1 cellular context compared by ENCODE assay signal in the genomic region with DNA sequence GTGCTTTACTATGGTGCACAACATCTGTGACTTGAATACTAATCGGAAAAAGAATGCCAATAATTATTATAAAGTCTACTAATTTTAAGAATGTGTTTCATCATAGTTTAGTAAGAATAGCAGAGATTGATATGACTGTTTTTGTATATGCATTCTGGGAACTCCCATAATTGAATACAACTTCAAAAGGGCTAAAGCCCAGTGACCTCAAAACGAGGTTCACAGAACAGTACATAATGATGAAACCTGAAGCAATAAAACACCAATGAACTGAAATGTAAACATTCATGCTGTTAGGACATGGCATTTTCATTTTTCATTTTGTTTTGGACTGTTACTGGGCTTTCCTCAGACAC.
TF ChIP-seq lines count a peak whose summit lies in the region.

No MANE protein-coding gene starts in this region.

TF ChIP-seq in K562, 482 proteins besides CTCF, POLR2A, EP300 and RAD21 (continued from another document and continues in another):
- TF ChIP-seq E2F6 (IDR thresholded peaks at IDR 0.05; ENCODE audit: borderline replicate concordance in 1 of 2, extremely low read depth in 1 of 2, insufficient read depth in 1 of 2, insufficient read length in 1 of 2, low read depth in 1 of 2, low read length in 1 of 2, poor library complexity in 1 of 2, severe bottlenecking in 1 of 2) (no peak), SAP30 (IDR thresholded peaks at IDR 0.05; ENCODE audit: borderline replicate concordance, insufficient read depth, low read depth, low read length, poor library complexity, severe bottlenecking) (no peak), CREBBP (IDR thresholded peaks at IDR 0.05; ENCODE audit: low read depth, low read length) (no peak), MBD1 (CRISPR knock-in tag; IDR thresholded peaks at IDR 0.05) (no peak), FOXA3 (CRISPR knock-in tag; conservative IDR thresholded peaks at IDR 0.05 in 1 of 2, IDR thresholded peaks at IDR 0.05 in 1 of 2) (peak in 1 of 2 experiments; percentile 51; a peak in 1 of 4 replicates), ZNF324 (CRISPR knock-in tag; IDR thresholded peaks at IDR 0.05) (no peak), FOXJ2 (tag; IDR thresholded peaks at IDR 0.05) (0 out of 2 replicates have a peak, but pooled peaks have one; percentile 9), SP1 (CRISPR knock-in tag; IDR thresholded peaks at IDR 0.05) (no peak), GTF2E2 (tag; IDR thresholded peaks at IDR 0.05) (no peak), CEBPZ (IDR thresholded peaks at IDR 0.05; ENCODE audit: borderline replicate concordance, low read depth, low read length) (no peak), TAF15 (IDR thresholded peaks at IDR 0.05; ENCODE audit: low read depth, low read length) (no peak), CTCFL (IDR thresholded peaks at IDR 0.05; ENCODE audit: borderline replicate concordance, insufficient read depth, low read depth, low read length, poor library complexity, severe bottlenecking) (no peak), FOXK2 (conservative IDR thresholded peaks at IDR 0.05 in 1 of 2, IDR thresholded peaks at IDR 0.05 in 1 of 2; ENCODE audit: low read depth in 2 of 2) (peak in 1 of 2 experiments; percentile 28; a peak in 1 of 4 replicates), GATAD2B (IDR thresholded peaks at IDR 0.05; ENCODE audit: borderline replicate concordance) (no peak), DIDO1 (tag; IDR thresholded peaks at IDR 0.05; ENCODE audit: low read depth) (no peak), CHD7 (IDR thresholded peaks at IDR 0.05; ENCODE audit: low read depth, low read length) (no peak), TARDBP (IDR thresholded peaks at IDR 0.05) (no peak), PTTG1 (tag; IDR thresholded peaks at IDR 0.05; ENCODE audit: low read depth) (0 out of 2 replicates have a peak, but pooled peaks have one; percentile 18), FOSL1 (tag; conservative IDR thresholded peaks at IDR 0.05) (no peak), ILF3 (IDR thresholded peaks at IDR 0.05; ENCODE audit: borderline replicate concordance) (no peak)
- TF ChIP-seq, protein P1, sequence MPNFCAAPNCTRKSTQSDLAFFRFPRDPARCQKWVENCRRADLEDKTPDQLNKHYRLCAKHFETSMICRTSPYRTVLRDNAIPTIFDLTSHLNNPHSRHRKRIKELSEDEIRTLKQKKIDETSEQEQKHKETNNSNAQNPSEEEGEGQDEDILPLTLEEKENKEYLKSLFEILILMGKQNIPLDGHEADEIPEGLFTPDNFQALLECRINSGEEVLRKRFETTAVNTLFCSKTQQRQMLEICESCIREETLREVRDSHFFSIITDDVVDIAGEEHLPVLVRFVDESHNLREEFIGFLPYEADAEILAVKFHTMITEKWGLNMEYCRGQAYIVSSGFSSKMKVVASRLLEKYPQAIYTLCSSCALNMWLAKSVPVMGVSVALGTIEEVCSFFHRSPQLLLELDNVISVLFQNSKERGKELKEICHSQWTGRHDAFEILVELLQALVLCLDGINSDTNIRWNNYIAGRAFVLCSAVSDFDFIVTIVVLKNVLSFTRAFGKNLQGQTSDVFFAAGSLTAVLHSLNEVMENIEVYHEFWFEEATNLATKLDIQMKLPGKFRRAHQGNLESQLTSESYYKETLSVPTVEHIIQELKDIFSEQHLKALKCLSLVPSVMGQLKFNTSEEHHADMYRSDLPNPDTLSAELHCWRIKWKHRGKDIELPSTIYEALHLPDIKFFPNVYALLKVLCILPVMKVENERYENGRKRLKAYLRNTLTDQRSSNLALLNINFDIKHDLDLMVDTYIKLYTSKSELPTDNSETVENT (CRISPR knock-in tag; IDR thresholded peaks at IDR 0.05): no peak
- TF ChIP-seq, protein P2, sequence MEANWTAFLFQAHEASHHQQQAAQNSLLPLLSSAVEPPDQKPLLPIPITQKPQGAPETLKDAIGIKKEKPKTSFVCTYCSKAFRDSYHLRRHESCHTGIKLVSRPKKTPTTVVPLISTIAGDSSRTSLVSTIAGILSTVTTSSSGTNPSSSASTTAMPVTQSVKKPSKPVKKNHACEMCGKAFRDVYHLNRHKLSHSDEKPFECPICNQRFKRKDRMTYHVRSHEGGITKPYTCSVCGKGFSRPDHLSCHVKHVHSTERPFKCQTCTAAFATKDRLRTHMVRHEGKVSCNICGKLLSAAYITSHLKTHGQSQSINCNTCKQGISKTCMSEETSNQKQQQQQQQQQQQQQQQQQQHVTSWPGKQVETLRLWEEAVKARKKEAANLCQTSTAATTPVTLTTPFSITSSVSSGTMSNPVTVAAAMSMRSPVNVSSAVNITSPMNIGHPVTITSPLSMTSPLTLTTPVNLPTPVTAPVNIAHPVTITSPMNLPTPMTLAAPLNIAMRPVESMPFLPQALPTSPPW (CRISPR knock-in tag; IDR thresholded peaks at IDR 0.05): no peak
